In the genomic region with DNA sequence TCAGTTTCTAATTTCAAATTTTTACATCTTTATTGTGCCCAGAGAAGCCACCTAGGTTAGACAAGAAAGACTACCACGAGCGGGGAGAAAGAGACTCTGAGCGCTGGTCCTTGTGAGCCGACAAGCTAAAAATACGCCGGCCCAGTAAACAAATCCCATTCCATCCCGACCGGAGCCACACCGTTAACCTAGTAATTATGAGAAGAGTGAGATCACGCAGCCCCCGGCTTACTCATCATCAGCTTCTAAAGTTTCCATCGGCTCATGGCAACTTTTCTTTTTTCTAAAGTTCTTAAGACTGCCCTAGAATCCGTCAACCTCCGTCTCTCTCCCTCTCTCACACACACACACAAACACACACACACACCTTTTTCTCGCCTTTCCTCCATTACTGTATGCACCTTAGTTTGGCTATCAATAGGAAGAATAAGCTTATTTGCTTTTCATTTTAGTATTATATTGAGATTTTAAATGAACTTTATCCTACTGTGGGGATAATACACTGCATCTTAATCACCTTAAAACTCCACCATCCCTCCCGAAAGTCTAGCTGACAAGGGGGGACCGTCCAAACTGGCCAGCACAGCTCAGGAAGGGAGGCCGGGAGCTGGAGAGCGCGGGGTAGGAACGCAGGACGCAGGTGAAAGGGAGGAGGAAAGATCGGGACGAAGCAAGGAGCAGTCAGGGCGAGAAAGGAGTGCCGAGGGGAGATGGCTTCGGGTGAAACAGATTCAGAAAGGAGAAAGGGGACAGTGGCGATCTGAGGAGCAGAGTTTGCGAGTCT, we compare ENCODE assay signal across 8 cellular contexts. TPM values are rescaled to one million over a fixed set of nuclear protein-coding genes. Genes with fewer than 3 reads are reported as not detected.
A peak's percentile ranks its signal among the peaks of the same experiment; 100 is the strongest.
DNase-seq lines count a peak whose midpoint lies in the region; ATAC-seq and TF ChIP-seq lines count a peak whose summit lies in the region.

No MANE protein-coding gene starts in this region.

- no peaks in the 10 kb centered on the region for H3K27me3 ChIP-seq in endodermal cell (ENCODE audit: control insufficient read depth, insufficient read depth, low read length, poor library complexity, severe bottlenecking)

- H3K36me3 ChIP-seq in endodermal cell (ENCODE audit: control insufficient read depth, insufficient read depth, low read length) (peaks cover 11% of the 10 kb centered on the region), mesodermal cell (ENCODE audit: control insufficient read depth, insufficient read depth, low read length) (peaks cover 19% of the 10 kb centered on the region)

- no peak for TF ChIP-seq CTCF in endodermal cell (conservative IDR thresholded peaks at IDR 0.05)

- DNase-seq in DMS53 (lab: John Stamatoyannopoulos, UW): peak; percentile 74
- DNase-seq in NCI-H345 treated with DMSO at 0.1 percent for 48 hours (lab: John Stamatoyannopoulos, UW; ENCODE audit: unreplicated experiment): peak; percentile 83
- peak; percentile 26 to 32 for DNase-seq in activated CD8-positive, alpha-beta memory T cell treated with anti-CD3 and anti-CD28 coated beads for 4 hours (ENCODE audit: low read depth in 2 of 2)
- peak; percentile 72 for DNase-seq in endodermal cell
- peak; percentile 29 for DNase-seq in stimulated activated CD8-positive, alpha-beta memory T cell treated with anti-CD3 and anti-CD28 coated beads, Interleukin-12 subunit alpha, Interleukin-12 subunit beta, amount 100 ng/mL, for 4 hours (ENCODE audit: low read depth)
- no peak for DNase-seq in NCI-H2196 (lab: John Stamatoyannopoulos, UW; ENCODE audit: unreplicated experiment)

- H3K27ac ChIP-seq in endodermal cell (ENCODE audit: low read depth, low read length) (peak overlapping the region; percentile 85), mesodermal cell (ENCODE audit: low read depth, low read length, severe bottlenecking) (peak overlapping the region; percentile 96)

- no peaks in the 10 kb centered on the region for H3K9me3 Mint-ChIP-seq in endodermal cell

- peaks cover 10% of the 10 kb centered on the region for H3K4me1 ChIP-seq in endodermal cell (ENCODE audit: control insufficient read depth, insufficient read depth, low read length)
- peaks cover 14% of the 10 kb centered on the region for H3K4me1 ChIP-seq in mesodermal cell (ENCODE audit: control insufficient read depth, insufficient read depth, low read length, poor library complexity, severe bottlenecking)

- H3K4me3 Mint-ChIP-seq in endodermal cell: peak overlapping the region; percentile 96

- peaks cover 21% of the 10 kb centered on the region for H3K36me3 Mint-ChIP-seq in endodermal cell (ENCODE audit: low read depth)

- H3K27ac Mint-ChIP-seq in endodermal cell: peak overlapping the region; percentile 98

- H3K4me1 Mint-ChIP-seq in endodermal cell: peaks cover 27% of the 10 kb centered on the region

- H3K9me3 ChIP-seq in endodermal cell (ENCODE audit: control insufficient read depth, low read length) (no peaks in the 10 kb centered on the region), mesodermal cell (ENCODE audit: control insufficient read depth, low read length) (no peaks in the 10 kb centered on the region)

- 0% methylated on average over 9 to 29 of the region's 29 CpGs for WGBS in endodermal cell (ENCODE audit: insufficient coverage in 1 of 2, insufficient read length in 1 of 2), 2 experiments
- WGBS in mesodermal cell (ENCODE audit: insufficient coverage in 2 of 2), 2 experiments: 0 to 1% methylated on average over 16 to 23 of the region's 29 CpGs

- no peaks in the 10 kb centered on the region for H3K27me3 Mint-ChIP-seq in endodermal cell (ENCODE audit: insufficient read depth)

- peak; percentile 10 for ATAC-seq in HG02623 (IDR thresholded peaks at IDR 0.05; ENCODE audit: unreplicated experiment)

- H3K9ac ChIP-seq in endodermal cell (ENCODE audit: extremely low read depth, low read length, poor library complexity, severe bottlenecking): peak overlapping the region; percentile 78

- H3K4me3 ChIP-seq in endodermal cell (ENCODE audit: low read length): peak overlapping the region; percentile 97
- peak overlapping the region; percentile 77 for H3K4me3 ChIP-seq in mesodermal cell (ENCODE audit: extremely low read depth, insufficient read depth, low read length, poor library complexity, severe bottlenecking)

RNA-seq across cellular contexts. Expression of gene OTUD7B, which starts 0.7 kb away (rescaled TPM):
- total RNA-seq in endodermal cell: 10 to 100 TPM; 26.6 to 31.1 TPM
- polyA plus RNA-seq in endodermal cell (2013, experiment 1 of 2): 8.6 TPM
- 8.3 TPM for polyA plus RNA-seq in endodermal cell (2013, experiment 2 of 2)
- 10.2 TPM for polyA plus RNA-seq in mesodermal cell (2013, experiment 1 of 2)
- 8.9 TPM for polyA plus RNA-seq in mesodermal cell (2013, experiment 2 of 2)

RNA-seq across cellular contexts. Expression of gene VPS45, which starts 57.8 kb away (rescaled TPM):
- 10 to 100 TPM; 32.6 to 35.0 TPM for total RNA-seq in endodermal cell
- 48.8 TPM for polyA plus RNA-seq in endodermal cell (2013, experiment 1 of 2)
- 48.3 TPM for polyA plus RNA-seq in endodermal cell (2013, experiment 2 of 2)
- polyA plus RNA-seq in mesodermal cell (2013, experiment 1 of 2): 32.3 TPM
- 33.1 TPM for polyA plus RNA-seq in mesodermal cell (2013, experiment 2 of 2)
